18 cellular contexts compared by ENCODE assay signal in genomic region chr9:87128008-87128623, GRCh38.
DNase-seq lines count a peak whose midpoint lies in the region; ATAC-seq and TF ChIP-seq lines count a peak whose summit lies in the region.
"Had no signal": no experiment of that assay in that cellular context is flagged by ENCODE, and none has a peak within 500 bp of the region (broad histone marks: within the 10 kb centered on the region; RNA-seq: fewer than 3 reads in every experiment).

No MANE protein-coding gene starts in this region.

- CTCF ChIA-PET in HEK293 (lab: Yijun Ruan, JAX): no interaction called here

- H3K4me3 ChIP-seq in HEK293 (ENCODE audit: low read depth, low read length) (no peak overlapping the region), lower leg skin (ENCODE audit: low read depth, poor library complexity, severe bottlenecking) (no peak overlapping the region), aorta (ENCODE audit: low read length in 2 of 2) (no peak overlapping the region)
- H3K4me3 ChIP-seq: BLaER1, GM12878, GM23338 had no signal

- no peaks in the 10 kb centered on the region for H3K4me1 ChIP-seq in HEK293 (ENCODE audit: control insufficient read depth, insufficient read depth, low read length)
- no peaks in the 10 kb centered on the region for H3K4me1 ChIP-seq in aorta (ENCODE audit: control insufficient read depth in 1 of 2, insufficient read depth in 2 of 2, low read length in 2 of 2)
- H3K4me1 ChIP-seq: Caco-2 had no signal

- ATAC-seq in SK-N-SH treated with all-trans-retinoic acid at 6 μM for 48 hours: peak; percentile 62
- no peak for ATAC-seq in GM21528 (IDR thresholded peaks at IDR 0.05; ENCODE audit: low FRiP score, unreplicated experiment)
- no peak for ATAC-seq in aorta (ENCODE audit: low FRiP score)
- ATAC-seq: CD8-positive, alpha-beta T cell; GM12878; GM23338; HCT116 had no signal

- TF ChIP-seq POLR2A in lower leg skin (IDR thresholded peaks at IDR 0.05): no peak

- H3K36me3 ChIP-seq in HEK293 (ENCODE audit: control insufficient read depth in 2 of 2, insufficient read depth in 1 of 2, low read length in 2 of 2) (no peaks in the 10 kb centered on the region), aorta (ENCODE audit: control insufficient read depth in 1 of 2, insufficient read depth in 2 of 2, low read length in 1 of 2) (no peaks in the 10 kb centered on the region)
- H3K36me3 ChIP-seq: BLaER1 had no signal

- no peak overlapping the region for H3K27ac ChIP-seq in HEK293 (ENCODE audit: extremely low read depth, low read depth, low read length)
- no peak overlapping the region for H3K27ac ChIP-seq in aorta (ENCODE audit: low read depth in 1 of 2, low read length in 2 of 2)
- H3K27ac ChIP-seq: 22Rv1, BLaER1, C4-2B had no signal

- H3K9me3 ChIP-seq in HEK293 (ENCODE audit: control insufficient read depth, insufficient read depth, low read depth, low read length): no peaks in the 10 kb centered on the region
- no peaks in the 10 kb centered on the region for H3K9me3 ChIP-seq in aorta (ENCODE audit: control insufficient read depth, low read length)
- H3K9me3 ChIP-seq: Caco-2 had no signal

- POLR2A ChIA-PET in HEK293 (lab: Yijun Ruan, JAX): no interaction called here

- DNase-seq in left kidney (ENCODE audit: low read depth, low spot score): peak; percentile 52
- no peak for DNase-seq in lower leg skin (ENCODE audit: low spot score in 2 of 2)
- no peak for DNase-seq in aorta
- DNase-seq: Caco-2; CD4-positive, CD25-positive, alpha-beta regulatory T cell; CD8-positive, alpha-beta T cell; DMS153; DND-41; H9 had no signal

- H3K27me3 ChIP-seq in aorta (ENCODE audit: control insufficient read depth in 1 of 2, insufficient read depth in 2 of 2, low read length in 1 of 2): no peaks in the 10 kb centered on the region
- H3K27me3 ChIP-seq: BLaER1 had no signal

- intact Hi-C loops in lower leg skin (cut with DNase I; ENCODE audit: low total_unique reads): no loop called here
- intact Hi-C loops in aorta (cut with DNase I): no loop called here

- 75 to 79% methylated on average over 2 of the region's 2 CpGs for WGBS in lower leg skin, 2 donors
- WGBS in aorta, 2 donors: 82 to 90% methylated on average over 2 of the region's 2 CpGs

- TF ChIP-seq CTCF in HEK293 (tag by site-specific recombination; IDR thresholded peaks at IDR 0.05): no peak
- no peak for TF ChIP-seq CTCF in lower leg skin (IDR thresholded peaks at IDR 0.05)

TF ChIP-seq in HEK293, 187 proteins besides CTCF, POLR2A, EP300 and RAD21 (continues in another document):
- TF ChIP-seq PRDM6 (tag by site-specific recombination; IDR thresholded peaks at IDR 0.05) (0 out of 2 replicates have a peak, but pooled peaks have one; percentile 20), ZNF513 (tag by site-specific recombination; IDR thresholded peaks at IDR 0.05) (no peak), BCL6B (tag by site-specific recombination; IDR thresholded peaks at IDR 0.05) (peak; percentile 28; the same call in 1 of the 2 replicates)

TF ChIP-seq in SK-N-SH treated with all-trans-retinoic acid at 6 μM for 48 hours, 23 proteins besides CTCF, POLR2A, EP300 and RAD21:
- TF ChIP-seq ZC3H10 (CRISPR knock-in tag; IDR thresholded peaks at IDR 0.05) (peak; percentile 70), OSR1 (CRISPR knock-in tag; IDR thresholded peaks at IDR 0.05) (no peak), TOX (CRISPR knock-in tag; IDR thresholded peaks at IDR 0.05; ENCODE audit: borderline replicate concordance) (peak; percentile 74; the same call in 1 of the 2 replicates)
TF ChIP-seq in SK-N-SH treated with all-trans-retinoic acid at 6 μM for 48 hours: peak in this region for 2.
